23 cellular contexts compared by ENCODE assay signal in genomic region chr6:169082093-169082492, GRCh38.
"Had no signal": no experiment of that assay in that cellular context is flagged by ENCODE, and none has a peak within 500 bp of the region (broad histone marks: within the 10 kb centered on the region; RNA-seq: fewer than 3 reads in every experiment).

No MANE protein-coding gene starts in this region.

- H3K27me3 ChIP-seq: right lobe of liver, stomach, thyroid gland had no signal

- H3K9me3 ChIP-seq: lower lobe of right lung, right lobe of liver, stomach, thyroid gland had no signal

- H3K27ac Mint-ChIP-seq: dendritic cell treated with granulocyte-macrophage colony-stimulating factor and Interleukin-4, amounts not matched to agents 40 ng/mL and 50 ng/mL, for 4 days; endodermal cell; naive thymus-derived CD8-positive, alpha-beta T cell; progenitor cell of endocrine pancreas; stimulated activated effector memory CD8-positive, alpha-beta T cell treated with anti-CD3 and anti-CD28 coated beads, Interleukin-12 subunit alpha, Interleukin-12 subunit beta, amount 100 ng/mL, for 72 hours; type B pancreatic cell had no signal

- H2AFZ ChIP-seq: parathyroid adenoma had no signal

- H3K4me3 ChIP-seq: lower lobe of right lung, right lobe of liver, stomach, thyroid gland had no signal

- H3K36me3 Mint-ChIP-seq: naive thymus-derived CD8-positive, alpha-beta T cell; stimulated activated effector memory CD8-positive, alpha-beta T cell treated with anti-CD3 and anti-CD28 coated beads, Interleukin-12 subunit alpha, Interleukin-12 subunit beta, amount 100 ng/mL, for 72 hours; type B pancreatic cell had no signal

- H3K4me1 ChIP-seq: lower lobe of right lung, parathyroid adenoma, right lobe of liver, stomach, thyroid gland had no signal

- H3K79me2 ChIP-seq: parathyroid adenoma had no signal

- H3K27me3 Mint-ChIP-seq: dendritic cell treated with granulocyte-macrophage colony-stimulating factor and Interleukin-4, amounts not matched to agents 40 ng/mL and 50 ng/mL, for 4 days; type B pancreatic cell had no signal

- H3K9me3 Mint-ChIP-seq: central memory CD8-positive, alpha-beta T cell; stimulated activated effector memory CD8-positive, alpha-beta T cell treated with anti-CD3 and anti-CD28 coated beads, Interleukin-12 subunit alpha, Interleukin-12 subunit beta, amount 100 ng/mL, for 72 hours had no signal

- H3K4me1 Mint-ChIP-seq: central memory CD8-positive, alpha-beta T cell; endodermal cell; naive thymus-derived CD8-positive, alpha-beta T cell; stimulated activated effector memory CD8-positive, alpha-beta T cell treated with anti-CD3 and anti-CD28 coated beads, Interleukin-12 subunit alpha, Interleukin-12 subunit beta, amount 100 ng/mL, for 72 hours had no signal

- H3K36me3 ChIP-seq: lower lobe of right lung, right lobe of liver, stomach, thyroid gland had no signal

- H3K4me3 Mint-ChIP-seq: central memory CD8-positive, alpha-beta T cell; dendritic cell treated with granulocyte-macrophage colony-stimulating factor and Interleukin-4, amounts not matched to agents 40 ng/mL and 50 ng/mL, for 4 days; endodermal cell; naive thymus-derived CD8-positive, alpha-beta T cell; stimulated activated effector memory CD8-positive, alpha-beta T cell treated with anti-CD3 and anti-CD28 coated beads, Interleukin-12 subunit alpha, Interleukin-12 subunit beta, amount 100 ng/mL, for 72 hours; type B pancreatic cell had no signal

- H3K27ac ChIP-seq: epithelial cell of prostate, lower lobe of right lung, parathyroid adenoma, right lobe of liver, stomach, thyroid gland had no signal

- DNase-seq: effector CD8-positive, alpha-beta T cell; endodermal cell; foreskin melanocyte; left ventricle myocardium superior; lower lobe of right lung; naive thymus-derived CD8-positive, alpha-beta T cell; occipital lobe; right lobe of liver; small intestine; stimulated activated CD4-positive, alpha-beta T cell treated with anti-CD3 and anti-CD28 coated beads, Interleukin-12 subunit alpha, Interleukin-12 subunit beta, amount 100 ng/mL, for 4 hours; stimulated activated CD4-positive, alpha-beta T cell treated with anti-CD3 and anti-CD28 coated beads, Interleukin-1b, Interleukin-23, amount 100 ng/mL, for 48 hours; stimulated activated CD4-positive, alpha-beta T cell treated with anti-CD3 and anti-CD28 coated beads, Interleukin-4, amount 100 ng/mL, for 24 hours; stimulated activated naive CD4-positive, alpha-beta T cell treated with Interleukin-2 at 50 U/mL for 16 hours; stomach; thyroid gland had no signal

- ATAC-seq: esophagus mucosa; left ventricle myocardium superior; lower lobe of right lung; naive thymus-derived CD8-positive, alpha-beta T cell had no signal
